24 cellular contexts compared by ENCODE assay signal in the genomic region with DNA sequence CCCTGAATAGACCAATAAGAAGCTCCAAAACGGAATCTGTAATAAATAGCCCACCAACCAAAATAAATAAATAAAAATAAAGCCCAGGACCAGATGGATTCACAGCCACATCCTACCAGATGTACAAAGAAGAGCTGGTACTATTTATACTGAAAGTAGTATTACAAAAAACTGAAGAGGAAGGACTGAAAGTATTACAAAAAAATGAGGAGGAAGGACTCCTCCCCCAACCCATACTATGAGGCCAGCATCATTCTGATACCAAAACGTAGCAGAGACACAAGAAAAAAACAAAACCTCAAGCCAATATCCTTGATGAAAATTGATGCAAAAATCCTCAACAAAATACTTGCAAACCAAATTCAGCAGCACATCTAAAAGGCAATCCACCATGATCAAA.
"Had no signal": no experiment of that assay in that cellular context is flagged by ENCODE, and none has a peak within 500 bp of the region (broad histone marks: within the 10 kb centered on the region; RNA-seq: fewer than 3 reads in every experiment).

No MANE protein-coding gene starts in this region.

- DNase-seq: activated CD4-positive, alpha-beta T cell treated with anti-CD3 and anti-CD28 coated beads for 4 hours; activated CD8-positive, alpha-beta memory T cell treated with anti-CD3 and anti-CD28 coated beads, Interleukin-2, amount 50 U/mL, for 48 hours; activated effector memory CD4-positive, alpha-beta T cell treated with anti-CD3 and anti-CD28 coated beads, Interleukin-2, amount 50 U/mL, for 16 hours; activated naive CD4-positive, alpha-beta T cell treated with Interleukin-2 at 50 U/mL for 16 hours; activated T-cell treated with anti-CD3 and anti-CD28 coated beads, Interleukin-2, amount 50 U/mL, for 48 hours; brain microvascular endothelial cell; cerebellar nuclear complex; MG63; MV-4-11; NCI-H1092 treated with DMSO at 0.1 percent for 48 hours; NCI-H1417 treated with DMSO at 0.1 percent for 48 hours; NCI-H1694 treated with DMSO at 0.1 percent for 48 hours; NCI-H2029 treated with DMSO at 0.1 percent for 48 hours; NCI-H345; NCI-H510A treated with DMSO at 0.1 percent for 48 hours; NCI-H69; NK-92 treated with Interleukin-12 subunit alpha and Interleukin-12 subunit beta, amount 100 ng/mL, for 24 hours; Peyer's patch; Right ventricle myocardium superior; SJCRH30; SK-N-SH had no signal

- H3K27ac ChIP-seq: brain microvascular endothelial cell, cardiac muscle cell, Peyer's patch, RWPE1, SJCRH30 had no signal

- H3K4me2 ChIP-seq: SK-N-SH had no signal

- H3K27me3 ChIP-seq: brain microvascular endothelial cell, cardiac muscle cell, MG63, Peyer's patch, SJCRH30 had no signal

- H3K4me3 ChIP-seq: cardiac muscle cell, MG63, Peyer's patch, SJCRH30 had no signal

- ATAC-seq: activated CD4-positive, CD25-positive, alpha-beta regulatory T cell treated with anti-CD3 and anti-CD28 coated beads, Interleukin-2, amount 50 U/mL, for 24 hours had no signal

- H3K4me1 ChIP-seq: Peyer's patch, SJCRH30 had no signal

- H3K36me3 ChIP-seq: brain microvascular endothelial cell, cardiac muscle cell, MG63, Peyer's patch had no signal

- H3K9me3 ChIP-seq: MG63, Peyer's patch, SJCRH30, SK-N-SH had no signal
